33 cellular contexts compared by ENCODE assay signal in genomic region chr7:134062460-134062859, GRCh38.
"Had no signal": no experiment of that assay in that cellular context is flagged by ENCODE, and none has a peak within 500 bp of the region (broad histone marks: within the 10 kb centered on the region; RNA-seq: fewer than 3 reads in every experiment).

No MANE protein-coding gene starts in this region.

- H3K4me3 Mint-ChIP-seq: activated CD4-positive, alpha-beta T cell treated with anti-CD3 and anti-CD28 coated beads, Interleukin-2, amount 10 ng/mL, durations not matched to agents 24 days and 14 days; activated CD8-positive, alpha-beta T cell treated with anti-CD3 and anti-CD28 coated beads, Interleukin-2, amount 10 ng/mL, durations not matched to agents 7 days and 5 days; activated naive CD4-positive, alpha-beta T cell treated with anti-CD3 and anti-CD28 coated beads for 36 hours; activated naive CD8-positive, alpha-beta T cell treated with anti-CD3 and anti-CD28 coated beads, Interleukin-2, amount 50 U/mL, for 24 hours; activated T-cell treated with anti-CD3 and anti-CD28 coated beads, Interleukin-2, amount 50 U/mL, for 4 hours; activated T-helper 1 cell treated with anti-CD3 and anti-CD28 coated beads, Interleukin-12 subunit alpha, Interleukin-12 subunit beta, Interleukin-2, Interleukin-4 antibody, amounts not matched to agents 30 ng/mL and 10 ng/mL and 1 ng/mL, durations not matched to agents 14 hours and 24 hours and 36 hours; IgD-negative memory B cell had no signal

- H3K4me1 ChIP-seq: Peyer's patch had no signal

- H3K27me3 ChIP-seq: brain microvascular endothelial cell, cardiac muscle cell, MG63, Peyer's patch had no signal

- DNase-seq: activated CD4-positive, alpha-beta T cell treated with anti-CD3 and anti-CD28 coated beads, Interleukin-2, amount 10 ng/mL, durations not matched to agents 24 days and 14 days; activated CD4-positive, alpha-beta T cell treated with anti-CD3 and anti-CD28 coated beads, Interleukin-2, amount 50 U/mL, for 4 hours; activated CD8-positive, alpha-beta memory T cell treated with anti-CD3 and anti-CD28 coated beads, Interleukin-2, amount 50 U/mL, for 4 hours; activated CD8-positive, alpha-beta T cell treated with anti-CD3 and anti-CD28 coated beads, Interleukin-2, amount 10 ng/mL, durations not matched to agents 7 days and 5 days; activated gamma-delta T cell treated with Interleukin-2 at 50 U/mL for 16 hours; activated naive CD4-positive, alpha-beta T cell treated with anti-CD3 and anti-CD28 coated beads for 36 hours; activated naive CD8-positive, alpha-beta T cell treated with anti-CD3 and anti-CD28 coated beads, Interleukin-2, amount 50 U/mL, for 24 hours; activated T-cell treated with anti-CD3 and anti-CD28 coated beads for 4 hours; activated T-cell treated with anti-CD3 and anti-CD28 coated beads, Interleukin-2, amount 50 U/mL, for 4 hours; amniotic stem cell; aorta; brain microvascular endothelial cell; Kasumi-1; KG1; MG63; NCI-H1092; NCI-H1436 treated with DMSO at 0.1 percent for 48 hours; NCI-H1694 treated with DMSO at 0.1 percent for 48 hours; NCI-H2029; NCI-H345; NCI-H526; NCI-H748 treated with DMSO at 0.1 percent for 48 hours; NK-92 treated with Interleukin-12 subunit alpha and Interleukin-12 subunit beta, amount 100 ng/mL, for 24 hours; PC-3; Peyer's patch; RPMI8226; SW 1271; T1000; WERI-Rb-1 had no signal

- H3K27me3 Mint-ChIP-seq: activated CD4-positive, alpha-beta T cell treated with anti-CD3 and anti-CD28 coated beads, Interleukin-2, amount 10 ng/mL, durations not matched to agents 24 days and 14 days; activated naive CD8-positive, alpha-beta T cell treated with anti-CD3 and anti-CD28 coated beads, Interleukin-2, amount 50 U/mL, for 24 hours; IgD-negative memory B cell had no signal

- H3K4me3 ChIP-seq: cardiac muscle cell, MG63, Peyer's patch had no signal

- H3K36me3 ChIP-seq: brain microvascular endothelial cell, cardiac muscle cell, MG63, Peyer's patch, WERI-Rb-1 had no signal

- H3K27ac Mint-ChIP-seq: activated CD4-positive, alpha-beta T cell treated with anti-CD3 and anti-CD28 coated beads, Interleukin-2, amount 10 ng/mL, durations not matched to agents 24 days and 14 days; activated CD8-positive, alpha-beta T cell treated with anti-CD3 and anti-CD28 coated beads, Interleukin-2, amount 10 ng/mL, durations not matched to agents 7 days and 5 days; activated naive CD4-positive, alpha-beta T cell treated with anti-CD3 and anti-CD28 coated beads for 36 hours; activated naive CD4-positive, alpha-beta T cell treated with anti-CD3 and anti-CD28 coated beads, Interleukin-2, amount 50 U/mL, for 72 hours; activated naive CD8-positive, alpha-beta T cell treated with anti-CD3 and anti-CD28 coated beads, Interleukin-2, amount 50 U/mL, for 24 hours; activated T-helper 1 cell treated with anti-CD3 and anti-CD28 coated beads, Interleukin-12 subunit alpha, Interleukin-12 subunit beta, Interleukin-2, Interleukin-4 antibody, amounts not matched to agents 30 ng/mL and 10 ng/mL and 1 ng/mL, durations not matched to agents 14 hours and 24 hours and 36 hours; IgD-negative memory B cell had no signal

- H3K9me3 ChIP-seq: MG63, Peyer's patch had no signal

- H3K4me1 Mint-ChIP-seq: activated CD4-positive, alpha-beta T cell treated with anti-CD3 and anti-CD28 coated beads, Interleukin-2, amount 10 ng/mL, durations not matched to agents 24 days and 14 days; activated naive CD8-positive, alpha-beta T cell treated with anti-CD3 and anti-CD28 coated beads, Interleukin-2, amount 50 U/mL, for 24 hours; IgD-negative memory B cell had no signal

- ATAC-seq: activated CD8-positive, alpha-beta T cell treated with anti-CD3 and anti-CD28 coated beads, Interleukin-2, amount 10 ng/mL, durations not matched to agents 7 days and 5 days; activated naive CD4-positive, alpha-beta T cell treated with anti-CD3 and anti-CD28 coated beads, Interleukin-2, amount 50 U/mL, for 72 hours; activated naive CD8-positive, alpha-beta T cell treated with anti-CD3 and anti-CD28 coated beads, Interleukin-2, amount 50 U/mL, for 24 hours; activated T-cell treated with anti-CD3 and anti-CD28 coated beads, Interleukin-2, amount 50 U/mL, for 4 hours; PC-3 had no signal

- H3K9me3 Mint-ChIP-seq: activated CD4-positive, alpha-beta T cell treated with anti-CD3 and anti-CD28 coated beads, Interleukin-2, amount 10 ng/mL, durations not matched to agents 24 days and 14 days; activated naive CD4-positive, alpha-beta T cell treated with anti-CD3 and anti-CD28 coated beads for 36 hours; activated naive CD4-positive, alpha-beta T cell treated with anti-CD3 and anti-CD28 coated beads, Interleukin-2, amount 50 U/mL, for 72 hours; activated naive CD8-positive, alpha-beta T cell treated with anti-CD3 and anti-CD28 coated beads, Interleukin-2, amount 50 U/mL, for 24 hours; activated T-cell treated with anti-CD3 and anti-CD28 coated beads, Interleukin-2, amount 50 U/mL, for 4 hours; activated T-helper 1 cell treated with anti-CD3 and anti-CD28 coated beads, Interleukin-12 subunit alpha, Interleukin-12 subunit beta, Interleukin-2, Interleukin-4 antibody, amounts not matched to agents 30 ng/mL and 10 ng/mL and 1 ng/mL, durations not matched to agents 14 hours and 24 hours and 36 hours; IgD-negative memory B cell had no signal

- H3K27ac ChIP-seq: brain microvascular endothelial cell, cardiac muscle cell, Peyer's patch, WERI-Rb-1 had no signal
